ENCODE assay signal across 8 cellular contexts in genomic region chr19:45862564-45863334, GRCh38. TPM values are rescaled to one million over a fixed set of nuclear protein-coding genes. Genes with fewer than 3 reads are reported as not detected.
DNase-seq lines count a peak whose midpoint lies in the region; ATAC-seq and TF ChIP-seq lines count a peak whose summit lies in the region.

SYMPK (minus strand) TSS chr19:45863147; CDS start chr19:45854495, 8,652 bp downstream.

- H3K36me3 Mint-ChIP-seq in T-helper 2 cell treated with Interferon-gamma antibody and Interleukin-4, amounts not matched to agents 5 μg/mL and 100 μg/mL, for 36 hours (ENCODE audit: low read depth) = peaks cover 23% of the 10 kb centered on the region

- peak; percentile 73 to 76 for TF ChIP-seq POLR2A in uterus (IDR thresholded peaks at IDR 0.05)

- H3K4me3 ChIP-seq in ascending aorta = peak within 1 kb of the TSS; percentile 73 to 88
- H3K4me3 ChIP-seq in right atrium auricular region = peak within 1 kb of the TSS; percentile 86 to 99
- H3K4me3 ChIP-seq in uterus = peak within 1 kb of the TSS; percentile 68 to 99

- H3K9me3 Mint-ChIP-seq in T-helper 2 cell treated with Interferon-gamma antibody and Interleukin-4, amounts not matched to agents 5 μg/mL and 100 μg/mL, for 36 hours = no peaks in the 10 kb centered on the region

- DNase-seq in NCI-H1930 (lab: John Stamatoyannopoulos, UW) = peak; percentile 99 to 100
- DNase-seq in T-helper 2 cell treated with Interferon-gamma antibody and Interleukin-4, amounts not matched to agents 5 μg/mL and 100 μg/mL, for 36 hours (ENCODE audit: low spot score) = peak; percentile 99
- DNase-seq in ascending aorta (ENCODE audit: low spot score in 2 of 2) = peak; percentile 95 to 99
- peak; percentile 99 for DNase-seq in right atrium auricular region (ENCODE audit: low spot score)
- DNase-seq in pulmonary artery endothelial cell (ENCODE audit: low read depth, low spot score) = peak; percentile 92
- DNase-seq in uterus = peak; percentile 98

- H3K4me1 Mint-ChIP-seq in T-helper 2 cell treated with Interferon-gamma antibody and Interleukin-4, amounts not matched to agents 5 μg/mL and 100 μg/mL, for 36 hours (ENCODE audit: low read depth) = peaks cover 23% of the 10 kb centered on the region

- no peaks in the 10 kb centered on the region for H3K9me3 ChIP-seq in ascending aorta
- no peaks in the 10 kb centered on the region for H3K9me3 ChIP-seq in right atrium auricular region
- no peaks in the 10 kb centered on the region for H3K9me3 ChIP-seq in uterus

- peak within 1 kb of the TSS; percentile 88 for H3K4me3 Mint-ChIP-seq in T-helper 2 cell treated with Interferon-gamma antibody and Interleukin-4, amounts not matched to agents 5 μg/mL and 100 μg/mL, for 36 hours

- H3K27me3 ChIP-seq in ascending aorta (peaks cover 9% of the 10 kb centered on the region), right atrium auricular region (peaks cover 10 to 11% of the 10 kb centered on the region in 2 donors), uterus (peaks cover 7 to 9% of the 10 kb centered on the region in 2 donors)

- peak; percentile 79 for ATAC-seq in GM18499 (IDR thresholded peaks at IDR 0.05; ENCODE audit: insufficient read depth, unreplicated experiment)
- peak; percentile 79 for ATAC-seq in HG02943 (IDR thresholded peaks at IDR 0.05; ENCODE audit: low read depth, unreplicated experiment)

- H3K36me3 ChIP-seq in ascending aorta (peaks cover 6 to 12% of the 10 kb centered on the region in 2 donors), right atrium auricular region (peaks cover 13% of the 10 kb centered on the region), uterus (no peaks in the 10 kb centered on the region)

- intact Hi-C loops in ascending aorta (cut with DNase I) (loop anchor here (1.0 to 2.0 kb wide), 7 partner anchors 24 to 132 kb away; partner anchors contain the start of genes CCDC61, FBXO46, IRF2BP1 and MYPOP), uterus (cut with DNase I; ENCODE audit: low total_unique reads) (no loop called here)

- TF ChIP-seq CTCF in ascending aorta (IDR thresholded peaks at IDR 0.05) = no peak
- peak in 1 of 2 donors; percentile 20 for TF ChIP-seq CTCF in right atrium auricular region (IDR thresholded peaks at IDR 0.05)
- TF ChIP-seq CTCF in uterus (IDR thresholded peaks at IDR 0.05) = peak in 2 of 4 experiments; percentile 12 to 53

- peaks cover 37% of the 10 kb centered on the region for H3K27me3 Mint-ChIP-seq in T-helper 2 cell treated with Interferon-gamma antibody and Interleukin-4, amounts not matched to agents 5 μg/mL and 100 μg/mL, for 36 hours (ENCODE audit: low read depth)

- H3K27ac ChIP-seq in ascending aorta (peak within 1 kb of the TSS; percentile 79 to 94), right atrium auricular region (peak within 1 kb of the TSS; percentile 90 to 95), uterus (peak within 1 kb of the TSS; percentile 88)

- H3K4me1 ChIP-seq in ascending aorta (peaks cover 4 to 15% of the 10 kb centered on the region in 2 donors), right atrium auricular region (peaks cover 0 to 25% of the 10 kb centered on the region in 2 donors), uterus (peaks cover 0 to 11% of the 10 kb centered on the region in 2 donors)

- H3K27ac Mint-ChIP-seq in T-helper 2 cell treated with Interferon-gamma antibody and Interleukin-4, amounts not matched to agents 5 μg/mL and 100 μg/mL, for 36 hours = peak within 1 kb of the TSS; percentile 92

RNA-seq across cellular contexts. Expression of gene SYMPK, which starts in this region (rescaled TPM):
- total RNA-seq in ascending aorta = 103 TPM
- 10 to 100 TPM; 16.4 to 20.6 TPM for total RNA-seq in right atrium auricular region
- total RNA-seq in pulmonary artery endothelial cell = 34.1 and 43.3 TPM in 2 replicates
- 10 to 100 TPM; 32.0 to 72.6 (median 46.4) TPM for total RNA-seq in uterus

Comparison
In these comparisons a context has a peak if more than half of its experiments do, and no peak if none do; other contexts are left out.
1. Peak in every context shown above with its lines: DNase-seq, ATAC-seq, H3K4me3 ChIP-seq and H3K27ac ChIP-seq.